8 cellular contexts compared by ENCODE assay signal in the genomic region with DNA sequence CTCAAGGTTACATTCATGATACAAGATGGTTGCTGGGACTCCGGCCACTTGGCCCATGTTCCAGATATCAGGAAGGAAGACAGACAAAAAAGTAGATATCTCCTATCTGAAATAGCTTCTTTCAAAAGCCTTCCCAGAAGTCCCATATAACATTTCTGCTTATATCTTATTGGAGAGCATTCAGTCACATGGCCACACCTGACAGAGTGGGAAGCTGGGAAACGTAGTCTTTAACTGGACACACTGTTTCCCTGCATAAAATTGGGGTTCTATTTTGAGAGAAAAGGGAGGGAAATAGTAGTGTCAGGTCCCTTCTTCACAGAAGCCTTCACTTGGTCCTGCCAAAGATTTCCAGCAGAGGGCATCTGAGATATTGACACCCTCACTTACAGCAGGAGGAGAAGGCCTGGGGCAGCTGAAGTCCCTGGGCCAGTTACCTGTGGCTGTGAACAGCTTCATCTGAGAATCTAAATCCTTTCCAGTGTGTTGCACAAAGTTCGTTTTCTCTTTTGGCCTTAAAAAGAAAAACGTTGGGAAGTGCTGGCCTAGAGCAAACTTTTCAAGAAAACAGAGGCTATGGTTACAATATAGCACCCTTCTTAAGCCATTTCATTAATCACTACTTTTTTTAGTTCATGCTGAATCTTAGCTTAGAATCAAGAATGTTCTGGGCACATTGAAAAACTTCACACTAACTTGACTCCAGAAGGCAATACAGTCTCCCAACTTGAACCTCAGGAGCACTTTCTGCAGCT. TPM values are rescaled to one million over a fixed set of nuclear protein-coding genes. Genes with fewer than 3 reads are reported as not detected.
DNase-seq lines count a peak whose midpoint lies in the region; ATAC-seq and TF ChIP-seq lines count a peak whose summit lies in the region.

No MANE protein-coding gene starts in this region.

- H3K27me3 ChIP-seq in OCI-LY1 (ENCODE audit: insufficient read depth, low read length) (no peaks in the 10 kb centered on the region), ascending aorta (no peaks in the 10 kb centered on the region)

- H3K4me3 ChIP-seq in OCI-LY1 (ENCODE audit: low read depth, low read length, poor library complexity, severe bottlenecking) (no peak overlapping the region), ascending aorta (no peak overlapping the region)

- H3K27me3 Mint-ChIP-seq in activated T-cell treated with anti-CD3 and anti-CD28 coated beads, Interleukin-2, amount 50 U/mL, for 72 hours (ENCODE audit: low read depth) = no peaks in the 10 kb centered on the region

- H3K27ac ChIP-seq in C4-2B (no peak overlapping the region), OCI-LY1 (ENCODE audit: low read depth, low read length, poor library complexity, severe bottlenecking) (peak overlapping the region; percentile 67), ascending aorta (no peak overlapping the region)

- H3K9me3 ChIP-seq in OCI-LY1 (ENCODE audit: low read length) (no peaks in the 10 kb centered on the region), ascending aorta (no peaks in the 10 kb centered on the region)

- no peaks in the 10 kb centered on the region for H3K9me2 ChIP-seq in OCI-LY1 (ENCODE audit: low read depth, low read length)

- H3K4me1 ChIP-seq in OCI-LY1 (ENCODE audit: insufficient read depth, low read length, severe bottlenecking) (peaks cover 32% of the 10 kb centered on the region), ascending aorta (no peaks in the 10 kb centered on the region)

- intact Hi-C loops in ascending aorta (cut with DNase I) = no loop called here

- TF ChIP-seq CTCF in C4-2B (conservative IDR thresholded peaks at IDR 0.05) (peak; percentile 63), GM20000 (IDR thresholded peaks at IDR 0.05; ENCODE audit: extremely low read depth, missing control alignments) (peak; percentile 23), OCI-LY1 (IDR thresholded peaks at IDR 0.05; ENCODE audit: low read length) (peak; percentile 83), ascending aorta (IDR thresholded peaks at IDR 0.05) (no peak)

- H3K27ac Mint-ChIP-seq in activated T-cell treated with anti-CD3 and anti-CD28 coated beads, Interleukin-2, amount 50 U/mL, for 72 hours = peak overlapping the region; percentile 40

- H3F3A ChIP-seq in OCI-LY1 (ENCODE audit: insufficient read depth, low read length) = no peaks in the 10 kb centered on the region

- DNase-seq in GM20000 (ENCODE audit: low spot score) (peak; percentile 32), glomerular visceral epithelial cell (ENCODE audit: extremely low spot score) (peak; percentile 59), ascending aorta (ENCODE audit: low spot score in 2 of 2) (no peak)
- DNase-seq in activated T-cell treated with anti-CD3 and anti-CD28 coated beads, Interleukin-2, amount 50 U/mL, for 72 hours = peak; percentile 68 to 69
- peak; percentile 55 for DNase-seq in stimulated activated CD4-positive, alpha-beta T cell treated with anti-CD3 and anti-CD28 coated beads, Interleukin-1b, Interleukin-23, amount 100 ng/mL, for 48 hours

- H3K36me3 ChIP-seq in OCI-LY1 (ENCODE audit: insufficient read depth, low read length) = no peaks in the 10 kb centered on the region
- no peaks in the 10 kb centered on the region for H3K36me3 ChIP-seq in ascending aorta

- peak overlapping the region; percentile 15; the same call in 1 of the 2 replicates for H2AFZ ChIP-seq in OCI-LY1 (ENCODE audit: low read length)

- H3K79me2 ChIP-seq in OCI-LY1 (ENCODE audit: insufficient read depth, low read length) = no peaks in the 10 kb centered on the region

- no peaks in the 10 kb centered on the region for H4K20me1 ChIP-seq in OCI-LY1 (ENCODE audit: insufficient read depth, low read length)

- H3K4me3 Mint-ChIP-seq in activated T-cell treated with anti-CD3 and anti-CD28 coated beads, Interleukin-2, amount 50 U/mL, for 72 hours = no peak overlapping the region

- H3K4me2 ChIP-seq in OCI-LY1 (ENCODE audit: low read length) = no peak overlapping the region

- ATAC-seq in activated T-cell treated with anti-CD3 and anti-CD28 coated beads, Interleukin-2, amount 50 U/mL, for 72 hours (replicated peaks in 1 of 2) = peak; percentile 90 to 97
- ATAC-seq in HG03469 (IDR thresholded peaks at IDR 0.05; ENCODE audit: unreplicated experiment) = no peak

- peak overlapping the region; percentile 24; the same call in 1 of the 2 replicates for H3K9ac ChIP-seq in OCI-LY1 (ENCODE audit: low read length)

- H3K36me3 Mint-ChIP-seq in activated T-cell treated with anti-CD3 and anti-CD28 coated beads, Interleukin-2, amount 50 U/mL, for 72 hours (ENCODE audit: insufficient read depth in 2 of 2) = peaks cover 0 to 2% of the 10 kb centered on the region in 2 donors

- peaks cover 7% of the 10 kb centered on the region for H3K4me1 Mint-ChIP-seq in activated T-cell treated with anti-CD3 and anti-CD28 coated beads, Interleukin-2, amount 50 U/mL, for 72 hours (ENCODE audit: low read depth)

- H3K9me3 Mint-ChIP-seq in activated T-cell treated with anti-CD3 and anti-CD28 coated beads, Interleukin-2, amount 50 U/mL, for 72 hours = no peaks in the 10 kb centered on the region

RNA-seq across cellular contexts. Expression of a gene that starts 33.5 kb away (rescaled TPM):
- 10 to 100 TPM; 17.9 to 19.1 TPM for total RNA-seq in activated T-cell treated with anti-CD3 and anti-CD28 coated beads, Interleukin-2, amount 50 U/mL, for 72 hours
- total RNA-seq in ascending aorta = 0.32 TPM

Comparison
In these comparisons a context has a peak if more than half of its experiments do, and no peak if none do; other contexts are left out.
1. CTCF ChIP-seq: peak in C4-2B (single experiment), GM20000 (single experiment) and OCI-LY1 (single experiment); none in ascending aorta (0 of 3).
2. DNase-seq: peak in GM20000 (single experiment), activated T-cell treated with anti-CD3 and anti-CD28 coated beads, Interleukin-2, amount 50 U/mL, for 72 hours (2 of 2), glomerular visceral epithelial cell (single experiment) and stimulated activated CD4-positive, alpha-beta T cell treated with anti-CD3 and anti-CD28 coated beads, Interleukin-1b, Interleukin-23, amount 100 ng/mL, for 48 hours (single experiment); none in ascending aorta (0 of 2).
3. RNA of a gene that starts 33.5 kb away (total RNA-seq): 17.9 to 19.1 TPM in activated T-cell treated with anti-CD3 and anti-CD28 coated beads, Interleukin-2, amount 50 U/mL, for 72 hours; 0.32 TPM in ascending aorta (single experiment); every median in the first group is over 10 times any median in the second.